8 cellular contexts compared by ENCODE assay signal in the genomic region with DNA sequence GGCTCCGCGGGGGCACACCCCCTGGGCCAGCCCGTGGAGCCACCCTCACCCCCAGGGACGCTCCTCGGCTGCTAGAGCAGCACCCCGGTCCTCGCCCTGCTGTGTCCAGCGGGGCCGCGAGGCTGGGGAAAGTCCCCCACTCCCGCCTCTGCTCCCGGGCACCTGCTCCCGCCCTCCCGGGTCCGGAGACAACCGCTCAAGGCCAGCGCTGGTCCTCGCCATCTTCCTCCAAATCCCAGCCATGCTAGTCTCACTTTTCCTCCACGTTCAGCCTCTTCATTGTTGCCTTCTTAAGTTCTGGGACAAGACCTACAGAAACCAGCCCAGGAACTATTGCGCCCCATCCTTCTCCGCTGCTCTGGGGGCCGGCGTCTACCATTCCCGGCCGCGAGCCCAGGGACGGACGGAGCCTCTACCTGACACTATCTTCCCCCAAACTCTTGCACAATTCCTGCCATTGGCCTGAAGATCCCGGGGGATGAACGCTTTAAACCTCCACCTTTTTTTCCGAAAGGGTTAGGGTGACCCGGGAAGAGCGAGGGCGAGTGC. TPM values are rescaled to one million over a fixed set of nuclear protein-coding genes. Genes with fewer than 3 reads are reported as not detected.
DNase-seq lines count a peak whose midpoint lies in the region; ATAC-seq, FAIRE-seq and TF ChIP-seq lines count a peak whose summit lies in the region.

No MANE protein-coding gene starts in this region.

- H3K9me3 Mint-ChIP-seq in activated T-cell treated with anti-CD3 and anti-CD28 coated beads, Interleukin-2, amount 50 U/mL, for 4 hours, result no peaks in the 10 kb centered on the region
- no peaks in the 10 kb centered on the region for H3K9me3 Mint-ChIP-seq in stimulated activated naive CD8-positive, alpha-beta T cell treated with anti-CD3 and anti-CD28 coated beads, Interleukin-15, amount 100 ng/mL, for 72 hours

- no peaks in the 10 kb centered on the region for H4K20me1 ChIP-seq in keratinocyte (ENCODE audit: control insufficient read depth, extremely low read depth, insufficient read depth, low read length)

- TF ChIP-seq CTCF in keratinocyte (optimal IDR thresholded peaks at IDR 0.05 in 1 of 3, IDR thresholded peaks at IDR 0.05 in 1 of 3, conservative IDR thresholded peaks at IDR 0.05 in 1 of 3; ENCODE audit: extremely low read depth in 1 of 3, insufficient read depth in 2 of 3, low read length in 3 of 3), result no peak

- H3K9me1 ChIP-seq in keratinocyte (ENCODE audit: control insufficient read depth, extremely low read depth, insufficient read depth, low read length), result no peaks in the 10 kb centered on the region

- peak overlapping the region; percentile 55 for H3K4me3 Mint-ChIP-seq in activated T-cell treated with anti-CD3 and anti-CD28 coated beads, Interleukin-2, amount 50 U/mL, for 4 hours
- H3K4me3 Mint-ChIP-seq in T-helper 17 cell, result peak overlapping the region; percentile 92
- peak overlapping the region; percentile 69 to 73 for H3K4me3 Mint-ChIP-seq in stimulated activated naive CD8-positive, alpha-beta T cell treated with anti-CD3 and anti-CD28 coated beads, Interleukin-15, amount 100 ng/mL, for 72 hours

- FAIRE-seq in keratinocyte (lab: Jason Lieb, UNC), result no peak
- FAIRE-seq in frontal cortex (lab: Jason Lieb, UNC), result no peak

- H3K9ac ChIP-seq in keratinocyte (ENCODE audit: control insufficient read depth, extremely low read depth, insufficient read depth, low read length), result no peak overlapping the region

- H3K36me3 Mint-ChIP-seq in activated T-cell treated with anti-CD3 and anti-CD28 coated beads, Interleukin-2, amount 50 U/mL, for 4 hours (ENCODE audit: insufficient read depth), result no peaks in the 10 kb centered on the region
- H3K36me3 Mint-ChIP-seq in T-helper 17 cell (ENCODE audit: low read depth), result peaks cover 2% of the 10 kb centered on the region

- H3K4me1 ChIP-seq in keratinocyte (ENCODE audit: control insufficient read depth, extremely low read depth, insufficient read depth, low read length), result no peaks in the 10 kb centered on the region

- peak overlapping the region in 1 of 3 experiments; percentile 27 for H3K4me3 ChIP-seq in keratinocyte (ENCODE audit: control insufficient read depth in 2 of 3, extremely low read depth in 1 of 3, insufficient read depth in 2 of 3, low read depth in 1 of 3, low read length in 3 of 3)

- no peak overlapping the region for H3K27ac ChIP-seq in keratinocyte (ENCODE audit: control insufficient read depth, insufficient read depth, low read length)

- H3K4me1 Mint-ChIP-seq in activated T-cell treated with anti-CD3 and anti-CD28 coated beads, Interleukin-2, amount 50 U/mL, for 4 hours (ENCODE audit: low read depth), result peaks cover 9% of the 10 kb centered on the region
- H3K4me1 Mint-ChIP-seq in T-helper 17 cell, result peaks cover 10% of the 10 kb centered on the region
- H3K4me1 Mint-ChIP-seq in stimulated activated naive CD8-positive, alpha-beta T cell treated with anti-CD3 and anti-CD28 coated beads, Interleukin-15, amount 100 ng/mL, for 72 hours, result peaks cover 16% of the 10 kb centered on the region

- H3K9me3 ChIP-seq in T-helper 17 cell (ENCODE audit: control insufficient read depth, low read length, poor library complexity, severe bottlenecking) (no peaks in the 10 kb centered on the region), keratinocyte (ENCODE audit: control insufficient read depth, low read depth, low read length) (no peaks in the 10 kb centered on the region)

- no peak overlapping the region for H2AFZ ChIP-seq in keratinocyte (ENCODE audit: control insufficient read depth, low read length)

- no peak for DNase-seq in activated T-cell treated with anti-CD3 and anti-CD28 coated beads, Interleukin-2, amount 50 U/mL, for 4 hours
- no peak for DNase-seq in activated T-cell treated with anti-CD3 and anti-CD28 coated beads, Interleukin-2, amount 50 U/mL, for 48 hours
- DNase-seq in T-helper 17 cell (no peak), keratinocyte (ENCODE audit: low read depth, low spot score) (no peak), HCEC 1CT (no peak), frontal cortex (ENCODE audit: low spot score in 2 of 2) (no peak)
- no peak for DNase-seq in stimulated activated naive CD8-positive, alpha-beta T cell treated with anti-CD3 and anti-CD28 coated beads, Interleukin-15, amount 100 ng/mL, for 72 hours
- DNase-seq in activated CD4-positive, alpha-beta T cell treated with anti-CD3 and anti-CD28 coated beads, Interleukin-2, amount 50 U/mL, for 1 hour, result no peak

- peak overlapping the region; percentile 51 for H3K4me2 ChIP-seq in keratinocyte (ENCODE audit: control insufficient read depth, extremely low read depth, insufficient read depth, low read depth, low read length)

- no peaks in the 10 kb centered on the region for H3K36me3 ChIP-seq in keratinocyte (ENCODE audit: control insufficient read depth in 2 of 2, extremely low read depth in 1 of 2, insufficient read depth in 2 of 2, low read length in 2 of 2)

- peaks cover 62% of the 10 kb centered on the region for H3K27me3 ChIP-seq in keratinocyte (ENCODE audit: control insufficient read depth, extremely low read depth, insufficient read depth, low read length)

- H3K27me3 Mint-ChIP-seq in activated T-cell treated with anti-CD3 and anti-CD28 coated beads, Interleukin-2, amount 50 U/mL, for 4 hours (ENCODE audit: low read depth), result peaks cover 42% of the 10 kb centered on the region
- peaks cover 52% of the 10 kb centered on the region for H3K27me3 Mint-ChIP-seq in T-helper 17 cell
- peaks cover 90% of the 10 kb centered on the region for H3K27me3 Mint-ChIP-seq in stimulated activated naive CD8-positive, alpha-beta T cell treated with anti-CD3 and anti-CD28 coated beads, Interleukin-15, amount 100 ng/mL, for 72 hours

- dilution Hi-C loops in keratinocyte (cut with MboI; ENCODE audit: extremely low pct_ligation_motif_present, low sequenced_read_pairs), result no loop called here

- peak in 1 of 2 donors; percentile 6 for ATAC-seq in activated T-cell treated with anti-CD3 and anti-CD28 coated beads, Interleukin-2, amount 50 U/mL, for 4 hours
- peak; percentile 43 for ATAC-seq in T-helper 17 cell
- ATAC-seq in stimulated activated naive CD8-positive, alpha-beta T cell treated with anti-CD3 and anti-CD28 coated beads, Interleukin-15, amount 100 ng/mL, for 72 hours, result no peak

- H3K27ac Mint-ChIP-seq in T-helper 17 cell, result no peak overlapping the region
- peak overlapping the region in 1 of 2 donors; percentile 63 for H3K27ac Mint-ChIP-seq in stimulated activated naive CD8-positive, alpha-beta T cell treated with anti-CD3 and anti-CD28 coated beads, Interleukin-15, amount 100 ng/mL, for 72 hours

- H3K79me2 ChIP-seq in keratinocyte (ENCODE audit: control insufficient read depth, insufficient read depth, low read length), result no peaks in the 10 kb centered on the region

RNA-seq across cellular contexts. Expression of a gene that starts 4.8 kb away (rescaled TPM):
- under 1 TPM; 0.10 to 0.40 (median 0.27) TPM for total RNA-seq in activated T-cell treated with anti-CD3 and anti-CD28 coated beads, Interleukin-2, amount 50 U/mL, for 4 hours
- total RNA-seq in T-helper 17 cell (1 to 10 TPM in 1 of 2 donors, under 1 TPM in 1; 0.23 to 1.2 TPM), frontal cortex (0.41 TPM)
- 0.03 to 0.17 TPM in 2 of 3 replicates, not detected in the other for polyA plus RNA-seq in keratinocyte
- polyA plus RNA-seq in keratinocyte (2011; ENCODE audit: low read depth), result not detected
- 0.04 and 0.08 TPM in 2 replicates for polyA plus RNA-seq in keratinocyte (2011; cell fraction: cytosol; rRNA removed)
- polyA plus RNA-seq in keratinocyte (2011; cell fraction: nucleus; rRNA removed), result 0.25 and 0.28 TPM in 2 replicates
- polyA plus RNA-seq in keratinocyte (2012; ENCODE audit: low replicate concordance), result 0.14 and 0.17 TPM in 2 replicates
- polyA minus RNA-seq in keratinocyte, result 0.13 TPM in 1 of 3 replicates, not detected in the others
- not detected for polyA minus RNA-seq in keratinocyte (2011; cell fraction: cytosol; rRNA and poly(A)+ RNA removed)
- polyA minus RNA-seq in keratinocyte (2011; cell fraction: nucleus; rRNA and poly(A)+ RNA removed), result not detected in 2 replicates

RNA-seq across cellular contexts. Expression of a gene that starts 22.4 kb away (rescaled TPM):
- 10 to 100 TPM in 1 of 3 donors, 1 to 10 TPM in 2; 4.2 to 15.4 (median 8.4) TPM for total RNA-seq in activated T-cell treated with anti-CD3 and anti-CD28 coated beads, Interleukin-2, amount 50 U/mL, for 4 hours
- total RNA-seq in T-helper 17 cell (10 to 100 TPM; 12.5 to 13.6 TPM), frontal cortex (1.2 TPM)
- polyA plus RNA-seq in keratinocyte, result 0.78 to 1.5 TPM (median 0.88 TPM) in 3 replicates
- 0.61 TPM for polyA plus RNA-seq in keratinocyte (2011; ENCODE audit: low read depth)
- polyA plus RNA-seq in keratinocyte (2011; cell fraction: cytosol; rRNA removed), result 0.71 and 1.0 TPM in 2 replicates
- 4.2 and 4.8 TPM in 2 replicates for polyA plus RNA-seq in keratinocyte (2011; cell fraction: nucleus; rRNA removed)
- polyA plus RNA-seq in keratinocyte (2012; ENCODE audit: low replicate concordance), result 0.55 and 4.5 TPM in 2 replicates
- 0.64 to 2.4 TPM (median 2.1 TPM) in 3 replicates for polyA minus RNA-seq in keratinocyte
- 2.1 TPM for polyA minus RNA-seq in keratinocyte (2011; cell fraction: cytosol; rRNA and poly(A)+ RNA removed)
- 1.2 and 1.6 TPM in 2 replicates for polyA minus RNA-seq in keratinocyte (2011; cell fraction: nucleus; rRNA and poly(A)+ RNA removed)

RNA-seq across cellular contexts. Expression of a gene that starts 52.7 kb away (rescaled TPM):
- 100 to 1,000 TPM; 120 to 137 (median 127) TPM for total RNA-seq in activated T-cell treated with anti-CD3 and anti-CD28 coated beads, Interleukin-2, amount 50 U/mL, for 4 hours
- 10 to 100 TPM; 62.5 to 68.7 TPM for total RNA-seq in T-helper 17 cell
- 263 to 429 TPM (median 268 TPM) in 3 replicates for polyA plus RNA-seq in keratinocyte
- 107 TPM for polyA plus RNA-seq in keratinocyte (2011; ENCODE audit: low read depth)
- polyA plus RNA-seq in keratinocyte (2011; cell fraction: cytosol; rRNA removed), result 342 and 421 TPM in 2 replicates
- polyA plus RNA-seq in keratinocyte (2011; cell fraction: nucleus; rRNA removed), result 115 and 151 TPM in 2 replicates
- polyA plus RNA-seq in keratinocyte (2012; ENCODE audit: low replicate concordance), result 283 and 576 TPM in 2 replicates
- 59.0 to 128 TPM (median 113 TPM) in 3 replicates for polyA minus RNA-seq in keratinocyte
- 125 TPM for polyA minus RNA-seq in keratinocyte (2011; cell fraction: cytosol; rRNA and poly(A)+ RNA removed)
- 20.6 and 23.4 TPM in 2 replicates for polyA minus RNA-seq in keratinocyte (2011; cell fraction: nucleus; rRNA and poly(A)+ RNA removed)
- 74.6 TPM for total RNA-seq in frontal cortex
